In genomic region chr2:238846503-238847431, GRCh38 we compare ENCODE assay signal across 8 cellular contexts. TPM values are rescaled to one million over a fixed set of nuclear protein-coding genes. Genes with fewer than 3 reads are reported as not detected.
A peak's percentile ranks its signal among the peaks of the same experiment; 100 is the strongest.
DNase-seq lines count a peak whose midpoint lies in the region; ATAC-seq and TF ChIP-seq lines count a peak whose summit lies in the region.
"Had no signal": no experiment of that assay in that cellular context is flagged by ENCODE, and none has a peak within 500 bp of the region (broad histone marks: within the 10 kb centered on the region; RNA-seq: fewer than 3 reads in every experiment).

No MANE protein-coding gene starts in this region.

- H3K4me3 ChIP-seq in SJSA1 (peak overlapping the region; percentile 72), fibroblast of pulmonary artery (replicated peaks; ENCODE audit: low read depth, low read length) (peak overlapping the region; percentile 83), mucosa of rectum (ENCODE audit: low read length in 2 of 2) (peak overlapping the region in 1 of 2 donors; percentile 46), upper lobe of right lung (peak overlapping the region; percentile 63)

- H3K4me1 ChIP-seq in SJSA1 (replicated peaks) (peaks cover 20% of the 10 kb centered on the region), mucosa of rectum (ENCODE audit: control insufficient read depth in 2 of 2, insufficient read depth in 2 of 2, low read length in 2 of 2) (no peaks in the 10 kb centered on the region), upper lobe of right lung (peaks cover 8% of the 10 kb centered on the region)

- H3K27me3 ChIP-seq in SJSA1 (replicated peaks), result no peaks in the 10 kb centered on the region
- H3K27me3 ChIP-seq in mucosa of rectum (ENCODE audit: control insufficient read depth in 2 of 2, insufficient read depth in 2 of 2, low read length in 2 of 2), result peaks cover 11 to 23% of the 10 kb centered on the region in 2 donors
- peaks cover 49% of the 10 kb centered on the region for H3K27me3 ChIP-seq in upper lobe of right lung

- H3K9me3 ChIP-seq in SJSA1 (replicated peaks) (no peaks in the 10 kb centered on the region), mucosa of rectum (ENCODE audit: control insufficient read depth in 2 of 2, low read length in 2 of 2) (no peaks in the 10 kb centered on the region), upper lobe of right lung (no peaks in the 10 kb centered on the region)

- TF ChIP-seq CTCF in fibroblast of pulmonary artery (IDR thresholded peaks at IDR 0.05; ENCODE audit: low read length, missing control alignments), result no peak
- TF ChIP-seq CTCF in upper lobe of right lung (IDR thresholded peaks at IDR 0.05), result no peak

- H3K27ac ChIP-seq in SJSA1 (no peak overlapping the region), mucosa of rectum (ENCODE audit: low read depth in 2 of 2, low read length in 2 of 2) (peak overlapping the region; percentile 65 to 68), upper lobe of right lung (peak overlapping the region; percentile 48)

- intact Hi-C loops in upper lobe of right lung (cut with DNase I), result no loop called here

- peaks cover 4% of the 10 kb centered on the region for H3K36me3 ChIP-seq in SJSA1
- H3K36me3 ChIP-seq in mucosa of rectum (ENCODE audit: control insufficient read depth in 2 of 2, insufficient read depth in 2 of 2, low read length in 2 of 2), result no peaks in the 10 kb centered on the region
- H3K36me3 ChIP-seq in upper lobe of right lung, result no peaks in the 10 kb centered on the region

- ATAC-seq in upper lobe of right lung (peak; percentile 66), GM18502 (IDR thresholded peaks at IDR 0.05; ENCODE audit: poor library complexity, unreplicated experiment) (no peak), HG03280 (IDR thresholded peaks at IDR 0.05; ENCODE audit: unreplicated experiment) (no peak)
- ATAC-seq: activated T-cell treated with anti-CD3 and anti-CD28 coated beads, Interleukin-2, amount 50 U/mL, for 72 hours had no signal

- peak overlapping the region in 1 of 2 donors; percentile 54 for H3K9ac ChIP-seq in mucosa of rectum (ENCODE audit: low read depth in 1 of 2, low read length in 2 of 2)

- DNase-seq in SJSA1 (ENCODE audit: low read depth in 1 of 2, low spot score in 2 of 2) (no peak), fibroblast of pulmonary artery (ENCODE audit: low read depth) (peak; percentile 38), upper lobe of right lung (no peak), DMS53 (lab: John Stamatoyannopoulos, UW) (no peak)
- DNase-seq: activated T-cell treated with anti-CD3 and anti-CD28 coated beads, Interleukin-2, amount 50 U/mL, for 72 hours had no signal

RNA-seq across cellular contexts. Expression of gene TWIST2, which starts 1.1 kb away (rescaled TPM):
- total RNA-seq in SJSA1 (2014; rRNA removed; shearing (Covaris generic)), result 32.6 and 33.9 TPM in 2 replicates
- 12.2 TPM for total RNA-seq in upper lobe of right lung
- total RNA-seq: activated T-cell treated with anti-CD3 and anti-CD28 coated beads, Interleukin-2, amount 50 U/mL, for 72 hours had no signal
